20 cellular contexts compared by ENCODE assay signal in the genomic region with DNA sequence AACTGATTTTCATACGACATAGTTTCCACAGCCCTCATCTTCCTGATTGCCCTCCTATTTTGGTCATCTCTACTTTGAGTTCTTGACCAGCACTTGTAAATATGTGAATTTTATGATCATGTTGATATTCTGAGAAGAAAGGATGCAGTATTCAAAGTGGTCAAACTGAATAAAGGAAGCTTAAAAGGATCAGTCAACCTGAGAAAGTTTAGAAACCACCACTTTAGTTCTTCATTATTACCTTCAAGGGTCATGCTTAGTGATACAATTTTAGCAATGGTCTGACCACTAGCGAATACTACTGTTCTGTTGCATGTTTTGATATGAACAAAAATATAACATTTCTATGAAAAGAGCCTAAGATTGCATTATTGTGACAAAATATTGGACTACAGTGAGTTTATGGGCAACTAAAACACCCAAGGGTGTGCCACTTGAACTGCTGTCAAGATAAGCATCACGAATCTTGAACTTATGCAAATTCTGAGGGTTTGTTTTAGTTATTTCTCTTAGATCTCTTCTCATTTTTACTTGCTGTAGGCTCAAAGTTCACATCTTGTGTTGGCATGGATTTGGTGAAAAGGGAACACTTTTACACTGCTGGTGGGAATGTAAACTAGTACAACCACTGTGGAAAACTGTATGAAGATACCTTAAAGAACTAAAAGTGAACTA.
A peak's percentile ranks its signal among the peaks of the same experiment; 100 is the strongest.
DNase-seq lines count a peak whose midpoint lies in the region; ATAC-seq, FAIRE-seq and TF ChIP-seq lines count a peak whose summit lies in the region.
"Had no signal": no experiment of that assay in that cellular context is flagged by ENCODE, and none has a peak within 500 bp of the region (broad histone marks: within the 10 kb centered on the region; RNA-seq: fewer than 3 reads in every experiment).

No MANE protein-coding gene starts in this region.

- RAD21 ChIA-PET in GM12878 (lab: Charles Lee; ENCODE audit: unreplicated experiment) = no interaction called here

- intact Hi-C loops in GM12878 (cut with micrococcal nuclease; ENCODE audit: unreplicated experiment) (no loop called here), posterior vena cava (cut with DNase I) (no loop called here)

- no peaks in the 10 kb centered on the region for H4K20me1 ChIP-seq in GM12878 (ENCODE audit: control insufficient read depth, insufficient read depth)

- H3K9ac ChIP-seq in GM12878 (ENCODE audit: control insufficient read depth, insufficient read depth, low read length) = no peak overlapping the region

- in situ Hi-C loops in GM12878 (cut with MboI) = no loop called here

- no peak overlapping the region for H2AFZ ChIP-seq in GM12878 (ENCODE audit: control insufficient read depth, low read depth, low read length)

- H3K27ac ChIP-seq in GM12878 (ENCODE audit: control insufficient read depth, insufficient read depth) = no peak overlapping the region
- H3K27ac ChIP-seq: SJSA1 had no signal

- 0% methylated on average over 3 of the region's 3 CpGs for WGBS in GM12878 (ENCODE audit: insufficient coverage, insufficient replicate concordance, low lambda C conversion rate, missing lambda C conversion rate)

- POLR2A ChIA-PET in GM12878 (lab: Charles Lee) = no interaction called here

- H3K79me2 ChIP-seq in GM12878 (ENCODE audit: control insufficient read depth, insufficient read depth, low read length) = no peaks in the 10 kb centered on the region

- no peak overlapping the region for H3K4me2 ChIP-seq in GM12878 (ENCODE audit: control insufficient read depth, insufficient read depth)

- no peaks in the 10 kb centered on the region for H3K27me3 ChIP-seq in GM12878 (replicated peaks in 1 of 2; ENCODE audit: control insufficient read depth in 2 of 2, insufficient read depth in 2 of 2, low read length in 1 of 2)
- H3K27me3 ChIP-seq: SJSA1 had no signal

- no peak overlapping the region for H3K4me3 ChIP-seq in GM12878
- H3K4me3 ChIP-seq: SJSA1 had no signal

- BruUV-seq in GM12878 (replicated peaks; lab: Mats Ljungman, UMichigan) = no TSS peak

- CTCF ChIA-PET in GM12878 (lab: Yijun Ruan, JAX) = no interaction called here

- no peaks in the 10 kb centered on the region; the same call in 2 of the 3 replicates for H3K9me3 ChIP-seq in GM12878 (replicated peaks; ENCODE audit: control insufficient read depth, insufficient read depth, low read length)
- H3K9me3 ChIP-seq: SJSA1 had no signal

- no peaks in the 10 kb centered on the region for H3K4me1 ChIP-seq in GM12878 (ENCODE audit: control insufficient read depth, insufficient read depth, low read length)

- DNase-seq in GM12878 (ENCODE audit: low read depth, low spot score) = no peak
- no peak for DNase-seq in T1000 (lab: John Stamatoyannopoulos, UW)
- DNase-seq in posterior vena cava (ENCODE audit: low spot score) = no peak
- DNase-seq in NCI-H1092 treated with DMSO at 0.1 percent for 48 hours (lab: John Stamatoyannopoulos, UW) = no peak
- DNase-seq: ACHN; Calu3; CD4-positive, alpha-beta T cell; HFFc6; KBM-7; NCI-H1105; NCI-H1694 treated with DMSO at 0.1 percent for 48 hours; NCI-H345; NCI-H526 treated with DMSO at 0.1 percent for 48 hours; SW 1271 had no signal

- no peaks in the 10 kb centered on the region for H3K36me3 ChIP-seq in GM12878 (ENCODE audit: control insufficient read depth in 2 of 2, insufficient read depth in 2 of 2, low read length in 1 of 2)
- H3K36me3 ChIP-seq: SJSA1 had no signal

- peak; percentile 69 for ATAC-seq in GM18907 (IDR thresholded peaks at IDR 0.05; ENCODE audit: unreplicated experiment)
- ATAC-seq in HG02678 (IDR thresholded peaks at IDR 0.05; ENCODE audit: unreplicated experiment) = peak; percentile 62
- peak; percentile 55 for ATAC-seq in HG03097 (IDR thresholded peaks at IDR 0.05; ENCODE audit: low FRiP score, unreplicated experiment)
- no peak for ATAC-seq in GM12878

- TF ChIP-seq POLR2A in GM12878 (IDR thresholded peaks at IDR 0.05; ENCODE audit: low read depth, low read length) = no peak

- TF ChIP-seq EP300 in GM12878 (IDR thresholded peaks at IDR 0.05; ENCODE audit: borderline replicate concordance in 1 of 2, control insufficient read depth in 1 of 2, low read depth in 2 of 2, low read length in 2 of 2) = no peak

- no peak for FAIRE-seq in GM12878 (lab: Jason Lieb, UNC)
- FAIRE-seq: GM12892, H1 had no signal

- TF ChIP-seq CTCF in GM12878 (IDR thresholded peaks at IDR 0.05 in 2 of 3, conservative IDR thresholded peaks at IDR 0.05 in 1 of 3; ENCODE audit: control insufficient read depth in 2 of 3, extremely low read depth in 1 of 3, insufficient read depth in 1 of 3, low read depth in 3 of 3, low read length in 3 of 3) = no peak

- SMC1A ChIA-PET in GM12878 (lab: Charles Lee; ENCODE audit: uncharacterized antibody, unreplicated experiment) = no interaction called here

- no peak for TF ChIP-seq RAD21 in GM12878 (IDR thresholded peaks at IDR 0.05; ENCODE audit: insufficient read depth, low read depth, low read length)

TF ChIP-seq in GM12878, 131 proteins besides CTCF, POLR2A, EP300 and RAD21:
- TF ChIP-seq ZNF24 (IDR thresholded peaks at IDR 0.05) = peak; percentile 52; the same call in 1 of the 2 replicates
- TF ChIP-seq ZBTB33 (IDR thresholded peaks at IDR 0.05) = no peak
- peak; percentile 33; the same call in 1 of the 2 replicates for TF ChIP-seq NR2F1 (conservative IDR thresholded peaks at IDR 0.05)
- no peak for TF ChIP-seq SPI1 (IDR thresholded peaks at IDR 0.05; ENCODE audit: borderline replicate concordance, insufficient read depth, low read depth, low read length)
- no peak for TF ChIP-seq POU2F2 (IDR thresholded peaks at IDR 0.05; ENCODE audit: borderline replicate concordance, low read depth, low read length)
